1 cellular context compared by ENCODE assay signal in genomic region chr21:36089946-36090345, GRCh38.
TF ChIP-seq lines count a peak whose summit lies in the region.

No MANE protein-coding gene starts in this region.

TF ChIP-seq in H1, 55 proteins besides CTCF, POLR2A, EP300 and RAD21:
- TF ChIP-seq CTBP2 (IDR thresholded peaks at IDR 0.05; ENCODE audit: borderline replicate concordance, insufficient read depth, insufficient read length, low read length) (no peak), KDM4A (IDR thresholded peaks at IDR 0.05; ENCODE audit: low read depth, low read length, severe bottlenecking) (no peak), SP2 (IDR thresholded peaks at IDR 0.05; ENCODE audit: low read length) (no peak), SIRT6 (IDR thresholded peaks at IDR 0.05; ENCODE audit: low read length) (no peak), USF2 (IDR thresholded peaks at IDR 0.05; ENCODE audit: low read length) (no peak), ATF3 (IDR thresholded peaks at IDR 0.05; ENCODE audit: insufficient read depth, low read depth, low read length) (no peak), JUN (IDR thresholded peaks at IDR 0.05; ENCODE audit: low read depth, low read length) (no peak), SIX5 (IDR thresholded peaks at IDR 0.05; ENCODE audit: low read depth, low read length) (no peak), SIN3A (conservative IDR thresholded peaks at IDR 0.05 in 1 of 2, IDR thresholded peaks at IDR 0.05 in 1 of 2; ENCODE audit: low read depth in 1 of 2, low read length in 2 of 2) (no peak)
